ENCODE assay signal across 1 cellular context in the genomic region with DNA sequence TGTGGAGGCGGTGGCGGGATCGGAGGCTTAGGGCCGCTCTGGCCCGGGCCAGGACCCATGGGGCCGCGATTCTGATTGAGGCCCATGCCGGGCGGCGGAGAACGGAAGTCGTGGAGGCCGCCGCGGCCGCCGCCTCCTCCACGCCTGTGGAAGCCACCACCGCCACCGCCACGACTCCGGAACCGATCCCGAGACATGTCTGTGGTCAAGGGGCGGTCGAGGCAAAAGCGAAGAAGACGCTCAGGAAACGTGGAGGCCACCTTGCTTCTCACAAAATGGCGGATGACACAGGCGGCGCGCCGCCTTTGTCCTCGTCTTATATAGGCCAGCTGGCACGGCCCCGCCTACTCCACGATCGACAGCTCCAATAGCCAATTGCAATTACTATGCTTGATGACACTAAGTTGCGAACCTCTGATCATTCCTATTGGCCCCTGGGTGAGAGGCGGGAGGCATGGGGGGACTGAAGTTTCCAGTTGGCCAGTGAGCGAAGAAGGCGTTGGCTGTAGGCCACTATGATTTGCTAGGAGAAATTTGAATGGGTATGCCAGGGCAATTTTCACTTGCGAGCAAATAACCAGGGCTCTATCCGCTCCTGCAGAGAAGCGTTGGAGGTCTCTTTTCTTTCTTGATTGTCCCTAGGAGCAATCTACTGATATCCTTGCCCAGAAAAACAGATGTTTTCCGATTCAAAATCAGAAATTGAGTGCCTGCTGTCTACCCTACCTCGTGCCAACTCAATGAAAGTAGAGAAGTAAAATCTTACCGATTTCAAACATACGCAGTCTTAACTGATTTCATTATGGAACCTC.
A peak's percentile ranks its signal among the peaks of the same experiment; 100 is the strongest.
TF ChIP-seq lines count a peak whose summit lies in the region.

A gene with protein sequence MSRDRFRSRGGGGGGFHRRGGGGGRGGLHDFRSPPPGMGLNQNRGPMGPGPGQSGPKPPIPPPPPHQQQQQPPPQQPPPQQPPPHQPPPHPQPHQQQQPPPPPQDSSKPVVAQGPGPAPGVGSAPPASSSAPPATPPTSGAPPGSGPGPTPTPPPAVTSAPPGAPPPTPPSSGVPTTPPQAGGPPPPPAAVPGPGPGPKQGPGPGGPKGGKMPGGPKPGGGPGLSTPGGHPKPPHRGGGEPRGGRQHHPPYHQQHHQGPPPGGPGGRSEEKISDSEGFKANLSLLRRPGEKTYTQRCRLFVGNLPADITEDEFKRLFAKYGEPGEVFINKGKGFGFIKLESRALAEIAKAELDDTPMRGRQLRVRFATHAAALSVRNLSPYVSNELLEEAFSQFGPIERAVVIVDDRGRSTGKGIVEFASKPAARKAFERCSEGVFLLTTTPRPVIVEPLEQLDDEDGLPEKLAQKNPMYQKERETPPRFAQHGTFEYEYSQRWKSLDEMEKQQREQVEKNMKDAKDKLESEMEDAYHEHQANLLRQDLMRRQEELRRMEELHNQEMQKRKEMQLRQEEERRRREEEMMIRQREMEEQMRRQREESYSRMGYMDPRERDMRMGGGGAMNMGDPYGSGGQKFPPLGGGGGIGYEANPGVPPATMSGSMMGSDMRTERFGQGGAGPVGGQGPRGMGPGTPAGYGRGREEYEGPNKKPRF (minus strand): TSS at position 293 of the 812 bp plus-strand sequence. CDS start 96 bp downstream, at position 197.

TF ChIP-seq in K562, 482 proteins besides CTCF, POLR2A, EP300 and RAD21 (continued from another document and continues in another):
- TF ChIP-seq, protein P1, sequence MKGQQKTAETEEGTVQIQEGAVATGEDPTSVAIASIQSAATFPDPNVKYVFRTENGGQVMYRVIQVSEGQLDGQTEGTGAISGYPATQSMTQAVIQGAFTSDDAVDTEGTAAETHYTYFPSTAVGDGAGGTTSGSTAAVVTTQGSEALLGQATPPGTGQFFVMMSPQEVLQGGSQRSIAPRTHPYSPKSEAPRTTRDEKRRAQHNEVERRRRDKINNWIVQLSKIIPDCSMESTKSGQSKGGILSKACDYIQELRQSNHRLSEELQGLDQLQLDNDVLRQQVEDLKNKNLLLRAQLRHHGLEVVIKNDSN (CRISPR knock-in tag; IDR thresholded peaks at IDR 0.05): peak; percentile 64
- TF ChIP-seq RBM25 (IDR thresholded peaks at IDR 0.05; ENCODE audit: low read depth, low read length, severe bottlenecking): peak; percentile 97
- TF ChIP-seq CHD2 (IDR thresholded peaks at IDR 0.05; ENCODE audit: low read depth, low read length): peak; percentile 87
- no peak for TF ChIP-seq CCAR2 (IDR thresholded peaks at IDR 0.05; ENCODE audit: low read depth, low read length)
- TF ChIP-seq, protein P2, sequence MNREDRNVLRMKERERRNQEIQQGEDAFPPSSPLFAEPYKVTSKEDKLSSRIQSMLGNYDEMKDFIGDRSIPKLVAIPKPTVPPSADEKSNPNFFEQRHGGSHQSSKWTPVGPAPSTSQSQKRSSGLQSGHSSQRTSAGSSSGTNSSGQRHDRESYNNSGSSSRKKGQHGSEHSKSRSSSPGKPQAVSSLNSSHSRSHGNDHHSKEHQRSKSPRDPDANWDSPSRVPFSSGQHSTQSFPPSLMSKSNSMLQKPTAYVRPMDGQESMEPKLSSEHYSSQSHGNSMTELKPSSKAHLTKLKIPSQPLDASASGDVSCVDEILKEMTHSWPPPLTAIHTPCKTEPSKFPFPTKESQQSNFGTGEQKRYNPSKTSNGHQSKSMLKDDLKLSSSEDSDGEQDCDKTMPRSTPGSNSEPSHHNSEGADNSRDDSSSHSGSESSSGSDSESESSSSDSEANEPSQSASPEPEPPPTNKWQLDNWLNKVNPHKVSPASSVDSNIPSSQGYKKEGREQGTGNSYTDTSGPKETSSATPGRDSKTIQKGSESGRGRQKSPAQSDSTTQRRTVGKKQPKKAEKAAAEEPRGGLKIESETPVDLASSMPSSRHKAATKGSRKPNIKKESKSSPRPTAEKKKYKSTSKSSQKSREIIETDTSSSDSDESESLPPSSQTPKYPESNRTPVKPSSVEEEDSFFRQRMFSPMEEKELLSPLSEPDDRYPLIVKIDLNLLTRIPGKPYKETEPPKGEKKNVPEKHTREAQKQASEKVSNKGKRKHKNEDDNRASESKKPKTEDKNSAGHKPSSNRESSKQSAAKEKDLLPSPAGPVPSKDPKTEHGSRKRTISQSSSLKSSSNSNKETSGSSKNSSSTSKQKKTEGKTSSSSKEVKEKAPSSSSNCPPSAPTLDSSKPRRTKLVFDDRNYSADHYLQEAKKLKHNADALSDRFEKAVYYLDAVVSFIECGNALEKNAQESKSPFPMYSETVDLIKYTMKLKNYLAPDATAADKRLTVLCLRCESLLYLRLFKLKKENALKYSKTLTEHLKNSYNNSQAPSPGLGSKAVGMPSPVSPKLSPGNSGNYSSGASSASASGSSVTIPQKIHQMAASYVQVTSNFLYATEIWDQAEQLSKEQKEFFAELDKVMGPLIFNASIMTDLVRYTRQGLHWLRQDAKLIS (CRISPR knock-in tag; IDR thresholded peaks at IDR 0.05): peak; percentile 92; the same call in 1 of the 2 replicates
- TF ChIP-seq, protein P3, sequence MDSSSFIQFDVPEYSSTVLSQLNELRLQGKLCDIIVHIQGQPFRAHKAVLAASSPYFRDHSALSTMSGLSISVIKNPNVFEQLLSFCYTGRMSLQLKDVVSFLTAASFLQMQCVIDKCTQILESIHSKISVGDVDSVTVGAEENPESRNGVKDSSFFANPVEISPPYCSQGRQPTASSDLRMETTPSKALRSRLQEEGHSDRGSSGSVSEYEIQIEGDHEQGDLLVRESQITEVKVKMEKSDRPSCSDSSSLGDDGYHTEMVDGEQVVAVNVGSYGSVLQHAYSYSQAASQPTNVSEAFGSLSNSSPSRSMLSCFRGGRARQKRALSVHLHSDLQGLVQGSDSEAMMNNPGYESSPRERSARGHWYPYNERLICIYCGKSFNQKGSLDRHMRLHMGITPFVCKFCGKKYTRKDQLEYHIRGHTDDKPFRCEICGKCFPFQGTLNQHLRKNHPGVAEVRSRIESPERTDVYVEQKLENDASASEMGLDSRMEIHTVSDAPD (CRISPR knock-in tag; IDR thresholded peaks at IDR 0.05): no peak
- TF ChIP-seq, protein P4, sequence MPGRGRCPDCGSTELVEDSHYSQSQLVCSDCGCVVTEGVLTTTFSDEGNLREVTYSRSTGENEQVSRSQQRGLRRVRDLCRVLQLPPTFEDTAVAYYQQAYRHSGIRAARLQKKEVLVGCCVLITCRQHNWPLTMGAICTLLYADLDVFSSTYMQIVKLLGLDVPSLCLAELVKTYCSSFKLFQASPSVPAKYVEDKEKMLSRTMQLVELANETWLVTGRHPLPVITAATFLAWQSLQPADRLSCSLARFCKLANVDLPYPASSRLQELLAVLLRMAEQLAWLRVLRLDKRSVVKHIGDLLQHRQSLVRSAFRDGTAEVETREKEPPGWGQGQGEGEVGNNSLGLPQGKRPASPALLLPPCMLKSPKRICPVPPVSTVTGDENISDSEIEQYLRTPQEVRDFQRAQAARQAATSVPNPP (IDR thresholded peaks at IDR 0.05; ENCODE audit: borderline replicate concordance, insufficient read depth, insufficient read length): no peak
- TF ChIP-seq NUFIP1 (IDR thresholded peaks at IDR 0.05; ENCODE audit: partially characterized antibody): peak; percentile 16
- TF ChIP-seq, protein P5, sequence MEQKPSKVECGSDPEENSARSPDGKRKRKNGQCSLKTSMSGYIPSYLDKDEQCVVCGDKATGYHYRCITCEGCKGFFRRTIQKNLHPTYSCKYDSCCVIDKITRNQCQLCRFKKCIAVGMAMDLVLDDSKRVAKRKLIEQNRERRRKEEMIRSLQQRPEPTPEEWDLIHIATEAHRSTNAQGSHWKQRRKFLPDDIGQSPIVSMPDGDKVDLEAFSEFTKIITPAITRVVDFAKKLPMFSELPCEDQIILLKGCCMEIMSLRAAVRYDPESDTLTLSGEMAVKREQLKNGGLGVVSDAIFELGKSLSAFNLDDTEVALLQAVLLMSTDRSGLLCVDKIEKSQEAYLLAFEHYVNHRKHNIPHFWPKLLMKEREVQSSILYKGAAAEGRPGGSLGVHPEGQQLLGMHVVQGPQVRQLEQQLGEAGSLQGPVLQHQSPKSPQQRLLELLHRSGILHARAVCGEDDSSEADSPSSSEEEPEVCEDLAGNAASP (IDR thresholded peaks at IDR 0.05): no peak
- TF ChIP-seq ZBED1 (IDR thresholded peaks at IDR 0.05): peak; percentile 84; the same call in 1 of the 2 replicates
- TF ChIP-seq, protein P6, sequence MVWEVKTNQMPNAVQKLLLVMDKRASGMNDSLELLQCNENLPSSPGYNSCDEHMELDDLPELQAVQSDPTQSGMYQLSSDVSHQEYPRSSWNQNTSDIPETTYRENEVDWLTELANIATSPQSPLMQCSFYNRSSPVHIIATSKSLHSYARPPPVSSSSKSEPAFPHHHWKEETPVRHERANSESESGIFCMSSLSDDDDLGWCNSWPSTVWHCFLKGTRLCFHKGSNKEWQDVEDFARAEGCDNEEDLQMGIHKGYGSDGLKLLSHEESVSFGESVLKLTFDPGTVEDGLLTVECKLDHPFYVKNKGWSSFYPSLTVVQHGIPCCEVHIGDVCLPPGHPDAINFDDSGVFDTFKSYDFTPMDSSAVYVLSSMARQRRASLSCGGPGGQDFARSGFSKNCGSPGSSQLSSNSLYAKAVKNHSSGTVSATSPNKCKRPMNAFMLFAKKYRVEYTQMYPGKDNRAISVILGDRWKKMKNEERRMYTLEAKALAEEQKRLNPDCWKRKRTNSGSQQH (CRISPR knock-in tag; IDR thresholded peaks at IDR 0.05): no peak
- TF ChIP-seq JUND (IDR thresholded peaks at IDR 0.05; ENCODE audit: borderline replicate concordance, low read depth, low read length): peak; percentile 72
- no peak; the same call in 1 of the 3 replicates for TF ChIP-seq JUND (tag; IDR thresholded peaks at IDR 0.05; ENCODE audit: borderline replicate concordance, low read depth, low read length)
- TF ChIP-seq CXXC5 (CRISPR knock-in tag; IDR thresholded peaks at IDR 0.05): peak; percentile 97
- TF ChIP-seq, protein P7, sequence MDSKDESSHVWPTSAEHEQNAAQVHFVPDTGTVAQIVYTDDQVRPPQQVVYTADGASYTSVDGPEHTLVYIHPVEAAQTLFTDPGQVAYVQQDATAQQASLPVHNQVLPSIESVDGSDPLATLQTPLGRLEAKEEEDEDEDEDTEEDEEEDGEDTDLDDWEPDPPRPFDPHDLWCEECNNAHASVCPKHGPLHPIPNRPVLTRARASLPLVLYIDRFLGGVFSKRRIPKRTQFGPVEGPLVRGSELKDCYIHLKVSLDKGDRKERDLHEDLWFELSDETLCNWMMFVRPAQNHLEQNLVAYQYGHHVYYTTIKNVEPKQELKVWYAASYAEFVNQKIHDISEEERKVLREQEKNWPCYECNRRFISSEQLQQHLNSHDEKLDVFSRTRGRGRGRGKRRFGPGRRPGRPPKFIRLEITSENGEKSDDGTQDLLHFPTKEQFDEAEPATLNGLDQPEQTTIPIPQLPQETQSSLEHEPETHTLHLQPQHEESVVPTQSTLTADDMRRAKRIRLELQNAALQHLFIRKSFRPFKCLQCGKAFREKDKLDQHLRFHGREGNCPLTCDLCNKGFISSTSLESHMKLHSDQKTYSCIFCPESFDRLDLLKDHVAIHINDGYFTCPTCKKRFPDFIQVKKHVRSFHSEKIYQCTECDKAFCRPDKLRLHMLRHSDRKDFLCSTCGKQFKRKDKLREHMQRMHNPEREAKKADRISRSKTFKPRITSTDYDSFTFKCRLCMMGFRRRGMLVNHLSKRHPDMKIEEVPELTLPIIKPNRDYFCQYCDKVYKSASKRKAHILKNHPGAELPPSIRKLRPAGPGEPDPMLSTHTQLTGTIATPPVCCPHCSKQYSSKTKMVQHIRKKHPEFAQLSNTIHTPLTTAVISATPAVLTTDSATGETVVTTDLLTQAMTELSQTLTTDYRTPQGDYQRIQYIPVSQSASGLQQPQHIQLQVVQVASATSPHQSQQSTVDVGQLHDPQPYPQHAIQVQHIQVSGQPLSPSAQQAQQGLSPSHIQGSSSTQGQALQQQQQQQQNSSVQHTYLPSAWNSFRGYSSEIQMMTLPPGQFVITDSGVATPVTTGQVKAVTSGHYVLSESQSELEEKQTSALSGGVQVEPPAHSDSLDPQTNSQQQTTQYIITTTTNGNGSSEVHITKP (IDR thresholded peaks at IDR 0.05; ENCODE audit: partially characterized antibody): no peak
- 0 out of 2 replicates have a peak, but pooled peaks have one; percentile 37 for TF ChIP-seq MIER1 (IDR thresholded peaks at IDR 0.05; ENCODE audit: low read depth)
- TF ChIP-seq ARNT (IDR thresholded peaks at IDR 0.05): peak in 1 of 2 experiments; percentile 23; a peak in 1 of 4 replicates
- peak; percentile 100 for TF ChIP-seq FOXM1 (IDR thresholded peaks at IDR 0.05; ENCODE audit: low read depth)
- peak; percentile 91; the same call in 1 of the 2 replicates for TF ChIP-seq FOXM1 (CRISPR knock-in tag; IDR thresholded peaks at IDR 0.05; ENCODE audit: low read depth)
- TF ChIP-seq TEAD4 (IDR thresholded peaks at IDR 0.05; ENCODE audit: low read length): peak; percentile 71
- peak; percentile 72; the same call in 1 of the 2 replicates for TF ChIP-seq TEAD4 (CRISPR knock-in tag; IDR thresholded peaks at IDR 0.05; ENCODE audit: borderline replicate concordance)
- TF ChIP-seq, protein P8, sequence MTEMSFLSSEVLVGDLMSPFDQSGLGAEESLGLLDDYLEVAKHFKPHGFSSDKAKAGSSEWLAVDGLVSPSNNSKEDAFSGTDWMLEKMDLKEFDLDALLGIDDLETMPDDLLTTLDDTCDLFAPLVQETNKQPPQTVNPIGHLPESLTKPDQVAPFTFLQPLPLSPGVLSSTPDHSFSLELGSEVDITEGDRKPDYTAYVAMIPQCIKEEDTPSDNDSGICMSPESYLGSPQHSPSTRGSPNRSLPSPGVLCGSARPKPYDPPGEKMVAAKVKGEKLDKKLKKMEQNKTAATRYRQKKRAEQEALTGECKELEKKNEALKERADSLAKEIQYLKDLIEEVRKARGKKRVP (CRISPR knock-in tag; IDR thresholded peaks at IDR 0.05): no peak
- peak; percentile 78; the same call in 1 of the 2 replicates for TF ChIP-seq ZNF24 (IDR thresholded peaks at IDR 0.05)
- TF ChIP-seq KDM1A (IDR thresholded peaks at IDR 0.05): no peak
- no peak for TF ChIP-seq EZH2 (IDR thresholded peaks at IDR 0.05; ENCODE audit: borderline replicate concordance, low read depth, low read length)
